In genomic region chr20:4828830-4829493, GRCh38 we compare ENCODE assay signal across 12 cellular contexts. TPM values are rescaled to one million over a fixed set of nuclear protein-coding genes. Genes with fewer than 3 reads are reported as not detected.
DNase-seq lines count a peak whose midpoint lies in the region; ATAC-seq and TF ChIP-seq lines count a peak whose summit lies in the region.
"Had no signal": no experiment of that assay in that cellular context is flagged by ENCODE, and none has a peak within 500 bp of the region (broad histone marks: within the 10 kb centered on the region; RNA-seq: fewer than 3 reads in every experiment).

No MANE protein-coding gene starts in this region.

- no peak overlapping the region for H2AFZ ChIP-seq in PC-9

- no peaks in the 10 kb centered on the region for H3F3A ChIP-seq in PC-9 (ENCODE audit: insufficient read depth, low read depth)

- TF ChIP-seq POLR2A in upper lobe of left lung (IDR thresholded peaks at IDR 0.05): no peak

- H3K4me1 ChIP-seq in lower lobe of right lung (peaks cover 22% of the 10 kb centered on the region), upper lobe of left lung (peaks cover 3 to 14% (median 11%) of the 10 kb centered on the region in 4 donors), PC-9 (replicated peaks; ENCODE audit: insufficient read depth) (0 out of 2 replicates have a peak, but pooled peaks cover under 1% of the 10 kb centered on the region)
- H3K4me1 ChIP-seq in CD8-positive, alpha-beta memory T cell (ENCODE audit: insufficient read depth, low read length): no peaks in the 10 kb centered on the region

- H4K20me1 ChIP-seq in PC-9 (ENCODE audit: insufficient read depth): no peaks in the 10 kb centered on the region

- H3K4me2 ChIP-seq in PC-9: no peak overlapping the region

- peaks cover 2 to 7% (median 3%) of the 10 kb centered on the region in 3 donors for H3K4me1 Mint-ChIP-seq in CD8-positive, alpha-beta memory T cell

- BruUV-seq in PC-9 (replicated peaks; lab: Mats Ljungman, UMichigan): no TSS peak

- CTCF ChIA-PET in PC-9 (lab: Charles Lee): no interaction called here
- CTCF ChIA-PET in CD8-positive, alpha-beta memory T cell (lab: Charles Lee): interaction anchor here (1.2 to 1.5 kb wide), 2 partner anchors 15 to 127 kb away, joined by 3 to 5 read pairs; no protein-coding TSS in a partner anchor

- no peaks in the 10 kb centered on the region for H3K27me3 ChIP-seq in lower lobe of right lung (ENCODE audit: low read depth)
- H3K27me3 ChIP-seq in upper lobe of left lung: no peaks in the 10 kb centered on the region
- H3K27me3 ChIP-seq in PC-9 (ENCODE audit: insufficient read depth, low read depth): no peaks in the 10 kb centered on the region
- H3K27me3 ChIP-seq in CD8-positive, alpha-beta memory T cell (ENCODE audit: insufficient read depth, low read length, poor library complexity, severe bottlenecking): no peaks in the 10 kb centered on the region
- H3K27me3 ChIP-seq: brain microvascular endothelial cell had no signal

- H3K4me3 Mint-ChIP-seq in CD8-positive, alpha-beta memory T cell: no peak overlapping the region
- H3K4me3 Mint-ChIP-seq: effector memory CD8-positive, alpha-beta T cell had no signal

- peak; percentile 35 to 44 for ATAC-seq in lower lobe of right lung
- ATAC-seq in upper lobe of left lung (ENCODE audit: low FRiP score in 2 of 2): peak; percentile 24 to 71
- ATAC-seq in HG02884 (IDR thresholded peaks at IDR 0.05; ENCODE audit: unreplicated experiment): no peak
- ATAC-seq: SK-N-SH treated with all-trans-retinoic acid at 6 μM for 48 hours had no signal

- H3K9me3 ChIP-seq in lower lobe of right lung (no peaks in the 10 kb centered on the region), upper lobe of left lung (no peaks in the 10 kb centered on the region), PC-9 (ENCODE audit: insufficient read depth, low read depth) (no peaks in the 10 kb centered on the region)
- H3K9me3 ChIP-seq in CD8-positive, alpha-beta memory T cell (ENCODE audit: low read length): no peaks in the 10 kb centered on the region

- intact Hi-C loops in lower lobe of right lung (cut with DNase I): no loop called here
- intact Hi-C loops in PC-9 (cut with micrococcal nuclease; ENCODE audit: unreplicated experiment): no loop called here

- peak overlapping the region; percentile 9 to 68 for H3K27ac ChIP-seq in coronary artery
- H3K27ac ChIP-seq in lower lobe of right lung: peak overlapping the region; percentile 77
- peak overlapping the region; percentile 70 to 88 (median 78) for H3K27ac ChIP-seq in upper lobe of left lung
- H3K27ac ChIP-seq in PC-9: no peak overlapping the region
- no peak overlapping the region for H3K27ac ChIP-seq in CD8-positive, alpha-beta memory T cell (ENCODE audit: low read depth, low read length)
- H3K27ac ChIP-seq: brain microvascular endothelial cell had no signal

- H3K9me3 Mint-ChIP-seq in CD8-positive, alpha-beta memory T cell: peaks cover 0 to 6% (median 0%) of the 10 kb centered on the region in 5 donors
- H3K9me3 Mint-ChIP-seq: effector memory CD8-positive, alpha-beta T cell had no signal

- H3K27ac Mint-ChIP-seq in CD8-positive, alpha-beta memory T cell: peak overlapping the region in 1 of 8 donors; percentile 48

- POLR2A ChIA-PET in PC-9 (lab: Charles Lee; ENCODE audit: unreplicated experiment): no interaction called here
- POLR2A ChIA-PET in CD8-positive, alpha-beta memory T cell (lab: Charles Lee): interaction anchor here (0.5 kb wide), 1 partner anchor 113 kb away, joined by 9 read pairs; no protein-coding TSS in a partner anchor

- H3K9me2 ChIP-seq in PC-9 (ENCODE audit: insufficient read depth): no peaks in the 10 kb centered on the region

- no peaks in the 10 kb centered on the region for H3K27me3 Mint-ChIP-seq in CD8-positive, alpha-beta memory T cell
- H3K27me3 Mint-ChIP-seq: effector memory CD8-positive, alpha-beta T cell had no signal

- no peak overlapping the region for H3K4me3 ChIP-seq in coronary artery
- H3K4me3 ChIP-seq in lower lobe of right lung: no peak overlapping the region
- no peak overlapping the region for H3K4me3 ChIP-seq in upper lobe of left lung
- no peak overlapping the region for H3K4me3 ChIP-seq in PC-9
- no peak overlapping the region for H3K4me3 ChIP-seq in CD8-positive, alpha-beta memory T cell (ENCODE audit: low read length)

- TF ChIP-seq CTCF in coronary artery (IDR thresholded peaks at IDR 0.05): no peak
- TF ChIP-seq CTCF in lower lobe of right lung (IDR thresholded peaks at IDR 0.05): no peak
- no peak for TF ChIP-seq CTCF in upper lobe of left lung (IDR thresholded peaks at IDR 0.05)
- TF ChIP-seq CTCF in PC-9 (conservative IDR thresholded peaks at IDR 0.05): no peak

- WGBS in upper lobe of left lung, 2 donors: 60 to 77% methylated on average over 14 of the region's 14 CpGs

- no peaks in the 10 kb centered on the region for H3K36me3 ChIP-seq in lower lobe of right lung
- no peaks in the 10 kb centered on the region for H3K36me3 ChIP-seq in upper lobe of left lung
- no peaks in the 10 kb centered on the region for H3K36me3 ChIP-seq in PC-9 (ENCODE audit: low read depth)
- no peaks in the 10 kb centered on the region for H3K36me3 ChIP-seq in CD8-positive, alpha-beta memory T cell (ENCODE audit: insufficient read depth, low read length)
- H3K36me3 ChIP-seq: brain microvascular endothelial cell had no signal

- no peak for TF ChIP-seq EP300 in upper lobe of left lung (IDR thresholded peaks at IDR 0.05)

- peaks cover 0 to 2% (median 0%) of the 10 kb centered on the region in 3 donors for H3K36me3 Mint-ChIP-seq in CD8-positive, alpha-beta memory T cell

- H3K79me2 ChIP-seq in PC-9 (ENCODE audit: low read depth): no peaks in the 10 kb centered on the region

- peak; percentile 72 to 85 for DNase-seq in NCI-H524 (lab: John Stamatoyannopoulos, UW)
- DNase-seq in NCI-H524 treated with DMSO at 0.1 percent for 48 hours (lab: John Stamatoyannopoulos, UW): no peak
- no peak for DNase-seq in coronary artery (ENCODE audit: low spot score)
- DNase-seq in lower lobe of right lung: no peak
- no peak for DNase-seq in upper lobe of left lung
- no peak for DNase-seq in PC-9
- no peak for DNase-seq in CD8-positive, alpha-beta memory T cell
- DNase-seq: activated naive CD4-positive, alpha-beta T cell treated with Interleukin-2 at 50 U/mL for 16 hours; brain microvascular endothelial cell; effector memory CD8-positive, alpha-beta T cell had no signal

RNA-seq across cellular contexts. Expression of gene RASSF2, which starts 5.6 kb away (rescaled TPM):
- total RNA-seq in lower lobe of right lung: 29.7 TPM
- total RNA-seq in upper lobe of left lung: 10 to 100 TPM; 23.4 to 46.4 (median 34.6) TPM
- 8.2 and 9.4 TPM in 2 replicates for total RNA-seq in PC-9 (2021)
- total RNA-seq in CD8-positive, alpha-beta memory T cell: 10 to 100 TPM; 40.7 to 41.2 TPM
- 45.0 TPM for polyA plus RNA-seq in CD8-positive, alpha-beta memory T cell

Comparison
In these comparisons a context has a peak if more than half of its experiments do, and no peak if none do; other contexts are left out.
1. DNase-seq: peak in NCI-H524 (2 of 2); none in NCI-H524 treated with DMSO at 0.1 percent for 48 hours (single experiment), coronary artery (single experiment), lower lobe of right lung (single experiment), upper lobe of left lung (0 of 2), PC-9 (0 of 2) and CD8-positive, alpha-beta memory T cell (0 of 5).
2. H3K27ac ChIP-seq: peak in coronary artery (2 of 2), lower lobe of right lung (single experiment) and upper lobe of left lung (4 of 4); none in PC-9 (single experiment) and CD8-positive, alpha-beta memory T cell (single experiment).